21 cellular contexts compared by ENCODE assay signal in the genomic region with DNA sequence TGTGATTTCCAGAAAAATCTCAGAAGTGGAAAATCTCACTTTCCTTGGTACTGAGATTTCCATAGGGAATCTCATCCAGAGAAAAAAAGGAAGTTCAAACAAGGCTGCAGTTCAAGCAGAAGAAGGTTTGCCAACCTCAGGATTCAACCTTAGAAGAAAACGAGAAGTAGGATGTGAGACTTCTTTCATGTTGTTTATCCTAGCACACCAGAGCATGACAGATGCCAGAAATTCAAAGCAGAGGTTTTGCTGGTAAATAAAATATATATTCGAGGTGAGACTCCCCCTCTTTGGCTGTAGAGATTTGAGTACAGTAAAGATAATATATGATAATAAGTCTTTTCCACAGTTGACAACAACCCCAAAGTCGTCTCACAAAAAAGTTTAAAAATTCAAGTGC.
A peak's percentile ranks its signal among the peaks of the same experiment; 100 is the strongest.
DNase-seq lines count a peak whose midpoint lies in the region; ATAC-seq, FAIRE-seq and TF ChIP-seq lines count a peak whose summit lies in the region.
"Had no signal": no experiment of that assay in that cellular context is flagged by ENCODE, and none has a peak within 500 bp of the region (broad histone marks: within the 10 kb centered on the region; RNA-seq: fewer than 3 reads in every experiment).

No MANE protein-coding gene starts in this region.

- no peaks in the 10 kb centered on the region for H4K20me1 ChIP-seq in GM12878 (ENCODE audit: control insufficient read depth, insufficient read depth)
- H4K20me1 ChIP-seq: BLaER1 treated with 17β-estradiol and CSF1 and Interleukin-3, amounts not matched to agents 10 nM and 100 nM had no signal

- CTCF ChIA-PET in GM12878 (lab: Yijun Ruan, JAX) = no interaction called here

- H3K79me2 ChIP-seq in GM12878 (ENCODE audit: control insufficient read depth, insufficient read depth, low read length) = no peaks in the 10 kb centered on the region

- DNase-seq in GM12891 (ENCODE audit: insufficient read length, low spot score) = no peak
- no peak for DNase-seq in H54 (ENCODE audit: insufficient read length, low spot score)
- DNase-seq in MV-4-11 (lab: John Stamatoyannopoulos, UW) = peak; percentile 61
- no peak for DNase-seq in GM12878 (ENCODE audit: low read depth, low spot score)
- DNase-seq in testis = no peak
- DNase-seq in Peyer's patch = no peak
- no peak for DNase-seq in NCI-H446 (lab: John Stamatoyannopoulos, UW)
- DNase-seq: AML-193; Caco-2; Calu3; CD4-positive, alpha-beta T cell; CD8-positive, alpha-beta T cell; DMS79 treated with DMSO at 0.1 percent for 48 hours; GF-D8 had no signal

- no peak for TF ChIP-seq EP300 in GM12878 (IDR thresholded peaks at IDR 0.05; ENCODE audit: borderline replicate concordance in 1 of 2, control insufficient read depth in 1 of 2, low read depth in 2 of 2, low read length in 2 of 2)

- H3K9ac ChIP-seq in GM12878 (ENCODE audit: control insufficient read depth, insufficient read depth, low read length) = no peak overlapping the region
- H3K9ac ChIP-seq: BLaER1 treated with 17β-estradiol and CSF1 and Interleukin-3, amounts not matched to agents 10 nM and 100 nM had no signal

- H3K4me3 ChIP-seq in GM12878 (no peak overlapping the region), testis (no peak overlapping the region), Peyer's patch (no peak overlapping the region)
- H3K4me3 ChIP-seq: A549; BLaER1 treated with 17β-estradiol and CSF1 and Interleukin-3, amounts not matched to agents 10 nM and 100 nM had no signal

- H3K4me2 ChIP-seq in GM12878 (ENCODE audit: control insufficient read depth, insufficient read depth) = no peak overlapping the region
- H3K4me2 ChIP-seq: A549 had no signal

- intact Hi-C loops in GM12878 (cut with micrococcal nuclease; ENCODE audit: unreplicated experiment) (no loop called here), testis (cut with DNase I; ENCODE audit: low total_unique reads) (no loop called here)

- FAIRE-seq in GM12891 (lab: Jason Lieb, UNC) (no peak), H54 (lab: Jason Lieb, UNC) (peak; percentile 20), GM12878 (lab: Jason Lieb, UNC) (no peak)
- FAIRE-seq: A549, D721Med, G401.6, GM19239 had no signal

- no peaks in the 10 kb centered on the region for H3K27me3 ChIP-seq in GM12878 (replicated peaks in 1 of 2; ENCODE audit: control insufficient read depth in 2 of 2, insufficient read depth in 2 of 2, low read length in 1 of 2)
- H3K27me3 ChIP-seq in testis = no peaks in the 10 kb centered on the region
- H3K27me3 ChIP-seq in Peyer's patch = no peaks in the 10 kb centered on the region
- H3K27me3 ChIP-seq: BLaER1 treated with 17β-estradiol and CSF1 and Interleukin-3, amounts not matched to agents 10 nM and 100 nM had no signal

- TF ChIP-seq RAD21 in GM12878 (IDR thresholded peaks at IDR 0.05; ENCODE audit: insufficient read depth, low read depth, low read length) = no peak

- RAD21 ChIA-PET in GM12878 (lab: Charles Lee; ENCODE audit: unreplicated experiment) = no interaction called here

- POLR2A ChIA-PET in GM12878 (lab: Charles Lee) = no interaction called here

- H3K4me1 ChIP-seq in GM12878 (ENCODE audit: control insufficient read depth, insufficient read depth, low read length) = no peaks in the 10 kb centered on the region
- H3K4me1 ChIP-seq in testis = no peaks in the 10 kb centered on the region
- H3K4me1 ChIP-seq in Peyer's patch = no peaks in the 10 kb centered on the region
- H3K4me1 ChIP-seq: A549, Caco-2 had no signal

- SMC1A ChIA-PET in GM12878 (lab: Charles Lee; ENCODE audit: uncharacterized antibody, unreplicated experiment) = no interaction called here

- WGBS in GM12878 (ENCODE audit: insufficient coverage, insufficient replicate concordance, low lambda C conversion rate, missing lambda C conversion rate) = 0% methylated on average over 3 of the region's 3 CpGs
- WGBS in testis, 2 donors = 77 to 81% methylated on average over 3 of the region's 3 CpGs

- H2AFZ ChIP-seq in GM12878 (ENCODE audit: control insufficient read depth, low read depth, low read length) = no peak overlapping the region

- in situ Hi-C loops in GM12878 (cut with MboI) = no loop called here

- no peak for ATAC-seq in GM12878
- ATAC-seq: A549; CD8-positive, alpha-beta T cell had no signal

- H3K36me3 ChIP-seq in GM12878 (ENCODE audit: control insufficient read depth in 2 of 2, insufficient read depth in 2 of 2, low read length in 1 of 2) = no peaks in the 10 kb centered on the region
- no peaks in the 10 kb centered on the region for H3K36me3 ChIP-seq in testis (ENCODE audit: low read depth, missing control alignments)
- H3K36me3 ChIP-seq in Peyer's patch = no peaks in the 10 kb centered on the region
- H3K36me3 ChIP-seq: BLaER1 treated with 17β-estradiol and CSF1 and Interleukin-3, amounts not matched to agents 10 nM and 100 nM had no signal

- TF ChIP-seq CTCF in GM12878 (IDR thresholded peaks at IDR 0.05 in 2 of 3, conservative IDR thresholded peaks at IDR 0.05 in 1 of 3; ENCODE audit: control insufficient read depth in 2 of 3, extremely low read depth in 1 of 3, insufficient read depth in 1 of 3, low read depth in 3 of 3, low read length in 3 of 3) = no peak
- no peak for TF ChIP-seq CTCF in testis (IDR thresholded peaks at IDR 0.05)
- no peak for TF ChIP-seq CTCF in Peyer's patch (IDR thresholded peaks at IDR 0.05)

- H3K9me3 ChIP-seq in GM12878 (replicated peaks; ENCODE audit: control insufficient read depth, insufficient read depth, low read length) (no peaks in the 10 kb centered on the region), testis (no peaks in the 10 kb centered on the region), Peyer's patch (no peaks in the 10 kb centered on the region)
- H3K9me3 ChIP-seq: A549; BLaER1 treated with 17β-estradiol and CSF1 and Interleukin-3, amounts not matched to agents 10 nM and 100 nM; Caco-2 had no signal

- H3K27ac ChIP-seq in GM12878 (ENCODE audit: control insufficient read depth, insufficient read depth) (no peak overlapping the region), testis (no peak overlapping the region), Peyer's patch (no peak overlapping the region)
- H3K27ac ChIP-seq: 22Rv1; A549; BLaER1 treated with 17β-estradiol and CSF1 and Interleukin-3, amounts not matched to agents 10 nM and 100 nM; C4-2B had no signal

- TF ChIP-seq POLR2A in GM12891 (IDR thresholded peaks at IDR 0.05; ENCODE audit: low read depth, low read length) (no peak), H54 (IDR thresholded peaks at IDR 0.05; ENCODE audit: low read depth, low read length) (no peak), GM12878 (IDR thresholded peaks at IDR 0.05; ENCODE audit: low read depth, low read length) (no peak), testis (IDR thresholded peaks at IDR 0.05) (no peak), Peyer's patch (IDR thresholded peaks at IDR 0.05) (no peak)

- BruUV-seq in GM12878 (replicated peaks; lab: Mats Ljungman, UMichigan) = no TSS peak

TF ChIP-seq in GM12891, 5 proteins besides CTCF, POLR2A, EP300 and RAD21:
- TF ChIP-seq SPI1 (IDR thresholded peaks at IDR 0.05; ENCODE audit: low read depth, low read length) (peak; percentile 38; the same call in 1 of the 2 replicates), POLR2AphosphoS5 (IDR thresholded peaks at IDR 0.05; ENCODE audit: low read depth, low read length) (no peak)

TF ChIP-seq in GM12878, 131 proteins besides CTCF, POLR2A, EP300 and RAD21:
- TF ChIP-seq IKZF1 (conservative IDR thresholded peaks at IDR 0.05) (peak; percentile 32; the same call in 1 of the 2 replicates), EED (IDR thresholded peaks at IDR 0.05; ENCODE audit: low read depth) (0 out of 2 replicates have a peak, but pooled peaks have one; percentile 14)
- TF ChIP-seq, protein P1, sequence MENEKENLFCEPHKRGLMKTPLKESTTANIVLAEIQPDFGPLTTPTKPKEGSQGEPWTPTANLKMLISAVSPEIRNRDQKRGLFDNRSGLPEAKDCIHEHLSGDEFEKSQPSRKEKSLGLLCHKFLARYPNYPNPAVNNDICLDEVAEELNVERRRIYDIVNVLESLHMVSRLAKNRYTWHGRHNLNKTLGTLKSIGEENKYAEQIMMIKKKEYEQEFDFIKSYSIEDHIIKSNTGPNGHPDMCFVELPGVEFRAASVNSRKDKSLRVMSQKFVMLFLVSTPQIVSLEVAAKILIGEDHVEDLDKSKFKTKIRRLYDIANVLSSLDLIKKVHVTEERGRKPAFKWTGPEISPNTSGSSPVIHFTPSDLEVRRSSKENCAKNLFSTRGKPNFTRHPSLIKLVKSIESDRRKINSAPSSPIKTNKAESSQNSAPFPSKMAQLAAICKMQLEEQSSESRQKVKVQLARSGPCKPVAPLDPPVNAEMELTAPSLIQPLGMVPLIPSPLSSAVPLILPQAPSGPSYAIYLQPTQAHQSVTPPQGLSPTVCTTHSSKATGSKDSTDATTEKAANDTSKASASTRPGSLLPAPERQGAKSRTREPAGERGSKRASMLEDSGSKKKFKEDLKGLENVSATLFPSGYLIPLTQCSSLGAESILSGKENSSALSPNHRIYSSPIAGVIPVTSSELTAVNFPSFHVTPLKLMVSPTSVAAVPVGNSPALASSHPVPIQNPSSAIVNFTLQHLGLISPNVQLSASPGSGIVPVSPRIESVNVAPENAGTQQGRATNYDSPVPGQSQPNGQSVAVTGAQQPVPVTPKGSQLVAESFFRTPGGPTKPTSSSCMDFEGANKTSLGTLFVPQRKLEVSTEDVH (IDR thresholded peaks at IDR 0.05; ENCODE audit: low read depth, partially characterized antibody) = no peak
